Comparison of ENCODE assay signal across 8 cellular contexts in the genomic region with DNA sequence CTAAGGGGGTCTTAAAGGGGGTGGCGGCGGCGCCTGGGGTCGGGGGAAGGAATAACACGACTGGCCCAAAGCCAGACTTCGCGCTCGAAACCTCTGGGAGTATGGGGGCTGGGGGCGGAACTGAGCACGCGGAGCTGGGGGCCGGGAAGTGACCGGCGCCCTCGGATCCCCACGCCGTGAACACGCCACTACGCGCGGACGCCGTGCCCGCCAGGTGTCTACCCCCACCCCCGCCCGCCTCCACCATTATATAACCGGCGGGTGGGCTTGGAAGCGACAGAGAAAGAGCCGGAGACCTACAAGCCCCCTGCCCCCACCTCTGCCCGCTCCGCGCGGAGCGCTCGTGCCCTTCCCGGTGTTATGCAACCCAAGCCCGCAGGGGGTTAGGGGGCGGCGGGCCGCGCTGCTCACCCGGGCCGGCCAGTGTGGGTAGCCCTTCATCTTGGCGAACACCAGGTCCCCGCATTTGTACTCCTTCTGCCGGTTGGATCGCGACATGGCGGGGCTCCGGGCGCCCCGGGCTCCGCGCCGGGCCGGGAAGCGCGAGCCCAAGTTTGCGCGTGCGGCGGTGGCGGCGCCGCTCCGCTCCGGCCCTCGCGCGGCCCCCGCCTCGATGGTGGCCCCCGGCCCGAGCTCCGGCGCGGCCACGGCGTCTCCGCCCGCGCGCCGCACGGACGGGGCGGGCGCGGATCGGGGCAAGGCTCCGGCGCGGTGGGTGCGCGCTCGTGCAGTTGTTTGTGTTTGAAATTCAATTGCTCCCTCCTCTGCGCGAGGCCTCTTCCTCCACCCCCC. TPM values are rescaled to one million over a fixed set of nuclear protein-coding genes. Genes with fewer than 3 reads are reported as not detected.
A peak's percentile ranks its signal among the peaks of the same experiment; 100 is the strongest.
DNase-seq lines count a peak whose midpoint lies in the region; ATAC-seq and TF ChIP-seq lines count a peak whose summit lies in the region.

Gene HDGF (minus strand): TSS at position 744 of the 792 bp plus-strand sequence. CDS start 246 bp downstream, at position 498.

- H4K20me1 ChIP-seq in BLaER1 treated with 17β-estradiol and CSF1 and Interleukin-3, amounts not matched to agents 10 nM and 100 nM = peaks cover 0 to 27% (median 9%) of the 10 kb centered on the region in 11 experiments; a peak in 18 of 22 replicates

- peak within 1 kb of the TSS; percentile 74 for H2BK5ac ChIP-seq in mesenchymal stem cell (ENCODE audit: low read depth, low read length, poor library complexity, severe bottlenecking)

- peak within 1 kb of the TSS; percentile 60 for H2AFZ ChIP-seq in mesenchymal stem cell (ENCODE audit: low read depth, low read length)

- peaks cover 0 to 26% (median 12%) of the 10 kb centered on the region in 11 experiments; a peak in 14 of 22 replicates for H3K36me3 ChIP-seq in BLaER1 treated with 17β-estradiol and CSF1 and Interleukin-3, amounts not matched to agents 10 nM and 100 nM
- H3K36me3 ChIP-seq in effector memory CD4-positive, alpha-beta T cell (ENCODE audit: control insufficient read depth, insufficient read depth, low read length) = no peaks in the 10 kb centered on the region
- peaks cover 3 to 11% of the 10 kb centered on the region in 2 experiments for H3K36me3 ChIP-seq in mesenchymal stem cell (ENCODE audit: control insufficient read depth in 1 of 2, insufficient read depth in 2 of 2, low read depth in 1 of 2, low read length in 2 of 2)

- peak within 1 kb of the TSS; percentile 99 for H2AK5ac ChIP-seq in mesenchymal stem cell (ENCODE audit: low read length, severe bottlenecking)

- peak within 1 kb of the TSS; percentile 96 to 99 for H3K4ac ChIP-seq in mesenchymal stem cell (ENCODE audit: low read depth in 1 of 2, low read length in 2 of 2)

- peak in 1 of 3 donors; percentile 20 for DNase-seq in effector memory CD4-positive, alpha-beta T cell
- DNase-seq in mesenchymal stem cell = peak; percentile 62
- peak in 38 of 49 donors; percentile 21 to 80 (median 54) for DNase-seq in substantia nigra (lab: John Stamatoyannopoulos, UW)
- DNase-seq in midbrain (lab: John Stamatoyannopoulos, UW) = no peak

- peak within 1 kb of the TSS; percentile 95 to 100 (median 99) for H3K9ac ChIP-seq in BLaER1 treated with 17β-estradiol and CSF1 and Interleukin-3, amounts not matched to agents 10 nM and 100 nM
- H3K9ac ChIP-seq in mesenchymal stem cell (ENCODE audit: low read length) = peak within 1 kb of the TSS; percentile 98

- H4K91ac ChIP-seq in mesenchymal stem cell (ENCODE audit: low read length) = peak within 1 kb of the TSS; percentile 95

- H2BK15ac ChIP-seq in mesenchymal stem cell (ENCODE audit: low read depth, poor library complexity, severe bottlenecking) = peak within 1 kb of the TSS; percentile 95

- peak within 1 kb of the TSS; percentile 90 to 100 (median 100) for H3K4me2 ChIP-seq in BLaER1 treated with 17β-estradiol and CSF1 and Interleukin-3, amounts not matched to agents 10 nM and 100 nM
- peak within 1 kb of the TSS; percentile 90 for H3K4me2 ChIP-seq in mesenchymal stem cell (ENCODE audit: low read length, poor library complexity, severe bottlenecking)

- peak within 1 kb of the TSS; percentile 91 to 99 for H3K23ac ChIP-seq in mesenchymal stem cell (ENCODE audit: low read length in 2 of 2)

- H3K4me1 ChIP-seq in BLaER1 treated with 17β-estradiol and CSF1 and Interleukin-3, amounts not matched to agents 10 nM and 100 nM = peaks cover 53 to 65% (median 59%) of the 10 kb centered on the region in 10 experiments
- H3K4me1 ChIP-seq in effector memory CD4-positive, alpha-beta T cell (ENCODE audit: control insufficient read depth, insufficient read depth, low read length, poor library complexity, severe bottlenecking) = peaks cover 52% of the 10 kb centered on the region
- peaks cover 33% of the 10 kb centered on the region for H3K4me1 ChIP-seq in mesenchymal stem cell (ENCODE audit: control insufficient read depth, insufficient read depth, low read depth, low read length)

- peaks cover 9% of the 10 kb centered on the region for H3K79me1 ChIP-seq in mesenchymal stem cell (replicated peaks; ENCODE audit: low read length, poor library complexity, severe bottlenecking)

- no peaks in the 10 kb centered on the region for H3K27me3 ChIP-seq in BLaER1 treated with 17β-estradiol and CSF1 and Interleukin-3, amounts not matched to agents 10 nM and 100 nM
- no peaks in the 10 kb centered on the region for H3K27me3 ChIP-seq in effector memory CD4-positive, alpha-beta T cell (replicated peaks; ENCODE audit: control insufficient read depth, insufficient read depth, low read length, poor library complexity, severe bottlenecking)
- no peaks in the 10 kb centered on the region for H3K27me3 ChIP-seq in mesenchymal stem cell (ENCODE audit: control insufficient read depth in 1 of 2, insufficient read depth in 1 of 2, low read length in 2 of 2)

- TF ChIP-seq POLR2A in GM19193 (IDR thresholded peaks at IDR 0.05; ENCODE audit: extremely low read depth, insufficient read depth, insufficient read length) = peak; percentile 52

- no peaks in the 10 kb centered on the region for H3K9me3 ChIP-seq in BLaER1 treated with 17β-estradiol and CSF1 and Interleukin-3, amounts not matched to agents 10 nM and 100 nM (replicated peaks in 1 of 11)
- no peaks in the 10 kb centered on the region for H3K9me3 ChIP-seq in effector memory CD4-positive, alpha-beta T cell (ENCODE audit: control insufficient read depth, low read length)
- no peaks in the 10 kb centered on the region for H3K9me3 ChIP-seq in mesenchymal stem cell (ENCODE audit: control insufficient read depth, low read length)

- peak within 1 kb of the TSS; percentile 93 to 100 (median 99) for H3K27ac ChIP-seq in BLaER1 treated with 17β-estradiol and CSF1 and Interleukin-3, amounts not matched to agents 10 nM and 100 nM
- H3K27ac ChIP-seq in VCaP (peak within 1 kb of the TSS; percentile 97), mesenchymal stem cell (ENCODE audit: low read length, poor library complexity, severe bottlenecking) (peak within 1 kb of the TSS; percentile 90), substantia nigra (ENCODE audit: low read depth, low read length, poor library complexity, severe bottlenecking) (peak within 1 kb of the TSS; percentile 94)
- H3K27ac ChIP-seq in effector memory CD4-positive, alpha-beta T cell (ENCODE audit: insufficient read depth, low read length, poor library complexity, severe bottlenecking) = peak within 1 kb of the TSS; percentile 87

- peak within 1 kb of the TSS; percentile 38 to 92 for H2BK12ac ChIP-seq in mesenchymal stem cell (ENCODE audit: low read length in 2 of 2)

- peak within 1 kb of the TSS; percentile 97 to 100 for H3K18ac ChIP-seq in mesenchymal stem cell (ENCODE audit: low read depth in 1 of 2, low read length in 2 of 2)

- ATAC-seq in HG03558 (IDR thresholded peaks at IDR 0.05; ENCODE audit: extremely low read depth, unreplicated experiment) = peak; percentile 2

- peak within 1 kb of the TSS; percentile 87 to 99 (median 98) for H3K4me3 ChIP-seq in BLaER1 treated with 17β-estradiol and CSF1 and Interleukin-3, amounts not matched to agents 10 nM and 100 nM
- peak within 1 kb of the TSS; percentile 95 for H3K4me3 ChIP-seq in effector memory CD4-positive, alpha-beta T cell (ENCODE audit: insufficient read depth, low read depth, low read length, poor library complexity, severe bottlenecking)
- peak within 1 kb of the TSS; percentile 84 to 97 for H3K4me3 ChIP-seq in mesenchymal stem cell (ENCODE audit: insufficient read depth in 1 of 2, low read depth in 1 of 2, low read length in 2 of 2)

- no peak for TF ChIP-seq CTCF in VCaP (conservative IDR thresholded peaks at IDR 0.05)

- WGBS in mesenchymal stem cell = 2% methylated on average over 31 of the region's 99 CpGs

- H2BK120ac ChIP-seq in mesenchymal stem cell (ENCODE audit: low read depth, low read length) = peak within 1 kb of the TSS; percentile 98

- H3K14ac ChIP-seq in mesenchymal stem cell (ENCODE audit: low read length in 2 of 2) = peak within 1 kb of the TSS; percentile 2 to 98

- H4K8ac ChIP-seq in mesenchymal stem cell (ENCODE audit: low read length) = peak within 1 kb of the TSS; percentile 93

RNA-seq across cellular contexts. Expression of gene HDGF, which starts in this region (rescaled TPM):
- 156 TPM for polyA plus RNA-seq in mesenchymal stem cell (2013, experiment 1 of 2)
- 154 TPM for polyA plus RNA-seq in mesenchymal stem cell (2013, experiment 2 of 2)
